In genomic region chr9:32395483-32396216, GRCh38 we compare ENCODE assay signal across 11 cellular contexts. TPM values are rescaled to one million over a fixed set of nuclear protein-coding genes. Genes with fewer than 3 reads are reported as not detected.
DNase-seq lines count a peak whose midpoint lies in the region; ATAC-seq and TF ChIP-seq lines count a peak whose summit lies in the region.
"Had no signal": no experiment of that assay in that cellular context is flagged by ENCODE, and none has a peak within 500 bp of the region (broad histone marks: within the 10 kb centered on the region; RNA-seq: fewer than 3 reads in every experiment).

No MANE protein-coding gene starts in this region.

- H2BK15ac ChIP-seq in H9 (ENCODE audit: low read depth, low read length), result no peak overlapping the region

- H3K27me3 ChIP-seq in H9 (ENCODE audit: insufficient read depth, low read length), result no peaks in the 10 kb centered on the region
- H3K27me3 ChIP-seq: transverse colon had no signal

- H3K14ac ChIP-seq in H9 (ENCODE audit: insufficient read depth, low read length), result no peak overlapping the region

- H3K4me3 ChIP-seq in astrocyte of the spinal cord (ENCODE audit: low read depth, low read length), result no peak overlapping the region
- H3K4me3 ChIP-seq: skin epidermis, transverse colon had no signal

- H3K27me3 Mint-ChIP-seq in H9 (ENCODE audit: low read depth), result no peaks in the 10 kb centered on the region
- H3K27me3 Mint-ChIP-seq in effector memory CD8-positive, alpha-beta T cell, result no peaks in the 10 kb centered on the region

- TF ChIP-seq CTCF in H9 (conservative IDR thresholded peaks at IDR 0.05) (peak; percentile 28; the same call in 2 of the 3 replicates), astrocyte of the spinal cord (IDR thresholded peaks at IDR 0.05; ENCODE audit: low read depth, low read length) (peak; percentile 53)

- in situ Hi-C loops in astrocyte of the spinal cord (cut with HindIII; ENCODE audit: low sequenced_read_pairs), result no loop called here

- peaks cover 0 to 10% of the 10 kb centered on the region in 2 experiments; a peak in 2 of 5 replicates for H3K9me3 Mint-ChIP-seq in H9
- no peaks in the 10 kb centered on the region for H3K9me3 Mint-ChIP-seq in effector memory CD8-positive, alpha-beta T cell

- no peak overlapping the region for H2BK5ac ChIP-seq in H9 (ENCODE audit: insufficient read length, low read length)

- no peak overlapping the region for H3K23ac ChIP-seq in H9 (ENCODE audit: insufficient read length, low read depth, low read length)

- peaks cover 7 to 13% (median 12%) of the 10 kb centered on the region in 3 experiments; a peak in 5 of 7 replicates for H3K36me3 Mint-ChIP-seq in H9 (ENCODE audit: insufficient read depth in 1 of 3, low read depth in 3 of 3)
- peaks cover 2% of the 10 kb centered on the region for H3K36me3 Mint-ChIP-seq in effector memory CD8-positive, alpha-beta T cell (ENCODE audit: insufficient read depth)

- H3K4me1 Mint-ChIP-seq in H9, result peaks cover 40 to 57% of the 10 kb centered on the region in 2 experiments
- peaks cover 0 to 9% of the 10 kb centered on the region in 2 donors for H3K4me1 Mint-ChIP-seq in effector memory CD8-positive, alpha-beta T cell (ENCODE audit: low read depth in 2 of 2)

- intact Hi-C loops in head of caudate nucleus (cut with DNase I), result no loop called here

- H4K20me1 ChIP-seq in H9 (ENCODE audit: control insufficient read depth, insufficient read depth, insufficient read length), result no peaks in the 10 kb centered on the region

- no peak overlapping the region for H2BK20ac ChIP-seq in H9 (ENCODE audit: low read depth, low read length, poor library complexity, severe bottlenecking)

- no peaks in the 10 kb centered on the region; the same call in 1 of the 2 replicates for H3K79me2 ChIP-seq in H9 (ENCODE audit: insufficient read depth, low read length)

- H2AFZ ChIP-seq in H9 (ENCODE audit: low read length), result no peak overlapping the region

- whole genome bisulfite sequencing in H9 (ENCODE audit: extremely low coverage, insufficient read length, low lambda C conversion rate), result no CpG with 5 or more reads among the region's 7 CpGs

- H3K23me2 ChIP-seq in H9 (ENCODE audit: insufficient read length, low read depth, low read length, poor library complexity, severe bottlenecking), result no peaks in the 10 kb centered on the region

- no peak overlapping the region for H3K27ac ChIP-seq in H9 (ENCODE audit: insufficient read length, low read depth, low read length)

- no peak overlapping the region for H3T11ph ChIP-seq in H9 (ENCODE audit: low read length)

- H3K4me1 ChIP-seq in H9 (ENCODE audit: insufficient read depth, low read length), result peaks cover 12% of the 10 kb centered on the region

- no peak overlapping the region for H3K4ac ChIP-seq in H9 (ENCODE audit: low read depth, low read length)

- H3K56ac ChIP-seq in H9 (ENCODE audit: insufficient read length, low read depth, low read length), result no peak overlapping the region

- no peak overlapping the region for H2BK12ac ChIP-seq in H9 (ENCODE audit: insufficient read length, low read depth, low read length)

- no peaks in the 10 kb centered on the region for H3K79me1 ChIP-seq in H9 (ENCODE audit: insufficient read depth, low read depth, low read length, poor library complexity, severe bottlenecking)

- DNase-seq in H9, result no peak
- DNase-seq in astrocyte of the spinal cord (ENCODE audit: low read depth, low spot score), result peak; percentile 88
- peak; percentile 76 for DNase-seq in hepatic stellate cell (ENCODE audit: low spot score)
- DNase-seq in smooth muscle cell of the brain vasculature (ENCODE audit: low read depth, low spot score), result peak; percentile 79
- no peak for DNase-seq in ecto neural progenitor cell (ENCODE audit: low spot score)
- no peak for DNase-seq in effector memory CD8-positive, alpha-beta T cell
- no peak for DNase-seq in HuH-7.5 (ENCODE audit: low spot score)
- no peak for DNase-seq in head of caudate nucleus
- DNase-seq: SIG-M5, transverse colon had no signal

- H2AK5ac ChIP-seq in H9 (ENCODE audit: insufficient read length, low read length), result no peak overlapping the region

- H3K27ac Mint-ChIP-seq in H9, result no peak overlapping the region
- no peak overlapping the region for H3K27ac Mint-ChIP-seq in effector memory CD8-positive, alpha-beta T cell

- no peak overlapping the region for H4K91ac ChIP-seq in H9 (ENCODE audit: insufficient read length, low read depth, low read length)

- ATAC-seq in effector memory CD8-positive, alpha-beta T cell (replicated peaks), result no peak

- no peak overlapping the region for H3K4me3 Mint-ChIP-seq in H9
- H3K4me3 Mint-ChIP-seq in effector memory CD8-positive, alpha-beta T cell, result no peak overlapping the region

- H2BK120ac ChIP-seq in H9 (ENCODE audit: low read depth, low read length, poor library complexity, severe bottlenecking), result no peak overlapping the region

- no peak overlapping the region for H3K4me2 ChIP-seq in H9 (ENCODE audit: insufficient read depth, insufficient read length, low read length)

- H3K18ac ChIP-seq in H9 (ENCODE audit: insufficient read length, low read depth, low read length), result no peak overlapping the region

- no peak overlapping the region for H4K5ac ChIP-seq in H9 (ENCODE audit: insufficient read length, low read depth, low read length)

- H3K9ac ChIP-seq in H9 (ENCODE audit: extremely low read depth, insufficient read length, low read length), result no peak overlapping the region

- no peaks in the 10 kb centered on the region for H3K9me3 ChIP-seq in H9 (ENCODE audit: control insufficient read depth, low read depth, low read length)
- H3K9me3 ChIP-seq: transverse colon had no signal

- no peak overlapping the region for H4K8ac ChIP-seq in H9 (replicated peaks; ENCODE audit: insufficient read length, low read depth, low read length)

RNA-seq across cellular contexts. Expression of gene ACO1, which starts 11.2 kb away (rescaled TPM):
- total RNA-seq in H9 (2021), result 44.5 and 45.0 TPM in 2 replicates

Comparison
In these comparisons a context has a peak if more than half of its experiments do, and no peak if none do; other contexts are left out.
1. DNase-seq: peak in astrocyte of the spinal cord (single experiment), hepatic stellate cell (single experiment) and smooth muscle cell of the brain vasculature (single experiment); none in H9 (single experiment), ecto neural progenitor cell (single experiment), effector memory CD8-positive, alpha-beta T cell (0 of 3), HuH-7.5 (single experiment) and head of caudate nucleus (0 of 42).